In genomic region chr2:222671259-222672067, GRCh38 we compare ENCODE assay signal across 1 cellular context.
TF ChIP-seq lines count a peak whose summit lies in the region.

A gene with protein sequence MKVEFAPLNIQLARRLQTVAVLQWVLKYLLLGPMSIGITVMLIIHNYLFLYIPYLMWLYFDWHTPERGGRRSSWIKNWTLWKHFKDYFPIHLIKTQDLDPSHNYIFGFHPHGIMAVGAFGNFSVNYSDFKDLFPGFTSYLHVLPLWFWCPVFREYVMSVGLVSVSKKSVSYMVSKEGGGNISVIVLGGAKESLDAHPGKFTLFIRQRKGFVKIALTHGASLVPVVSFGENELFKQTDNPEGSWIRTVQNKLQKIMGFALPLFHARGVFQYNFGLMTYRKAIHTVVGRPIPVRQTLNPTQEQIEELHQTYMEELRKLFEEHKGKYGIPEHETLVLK (plus strand): TSS chr2:222671658. CDS start chr2:222671786, 128 bp downstream.

TF ChIP-seq in HepG2, 621 proteins besides CTCF, POLR2A, EP300 and RAD21 (continued from another document):
- TF ChIP-seq, protein P1, sequence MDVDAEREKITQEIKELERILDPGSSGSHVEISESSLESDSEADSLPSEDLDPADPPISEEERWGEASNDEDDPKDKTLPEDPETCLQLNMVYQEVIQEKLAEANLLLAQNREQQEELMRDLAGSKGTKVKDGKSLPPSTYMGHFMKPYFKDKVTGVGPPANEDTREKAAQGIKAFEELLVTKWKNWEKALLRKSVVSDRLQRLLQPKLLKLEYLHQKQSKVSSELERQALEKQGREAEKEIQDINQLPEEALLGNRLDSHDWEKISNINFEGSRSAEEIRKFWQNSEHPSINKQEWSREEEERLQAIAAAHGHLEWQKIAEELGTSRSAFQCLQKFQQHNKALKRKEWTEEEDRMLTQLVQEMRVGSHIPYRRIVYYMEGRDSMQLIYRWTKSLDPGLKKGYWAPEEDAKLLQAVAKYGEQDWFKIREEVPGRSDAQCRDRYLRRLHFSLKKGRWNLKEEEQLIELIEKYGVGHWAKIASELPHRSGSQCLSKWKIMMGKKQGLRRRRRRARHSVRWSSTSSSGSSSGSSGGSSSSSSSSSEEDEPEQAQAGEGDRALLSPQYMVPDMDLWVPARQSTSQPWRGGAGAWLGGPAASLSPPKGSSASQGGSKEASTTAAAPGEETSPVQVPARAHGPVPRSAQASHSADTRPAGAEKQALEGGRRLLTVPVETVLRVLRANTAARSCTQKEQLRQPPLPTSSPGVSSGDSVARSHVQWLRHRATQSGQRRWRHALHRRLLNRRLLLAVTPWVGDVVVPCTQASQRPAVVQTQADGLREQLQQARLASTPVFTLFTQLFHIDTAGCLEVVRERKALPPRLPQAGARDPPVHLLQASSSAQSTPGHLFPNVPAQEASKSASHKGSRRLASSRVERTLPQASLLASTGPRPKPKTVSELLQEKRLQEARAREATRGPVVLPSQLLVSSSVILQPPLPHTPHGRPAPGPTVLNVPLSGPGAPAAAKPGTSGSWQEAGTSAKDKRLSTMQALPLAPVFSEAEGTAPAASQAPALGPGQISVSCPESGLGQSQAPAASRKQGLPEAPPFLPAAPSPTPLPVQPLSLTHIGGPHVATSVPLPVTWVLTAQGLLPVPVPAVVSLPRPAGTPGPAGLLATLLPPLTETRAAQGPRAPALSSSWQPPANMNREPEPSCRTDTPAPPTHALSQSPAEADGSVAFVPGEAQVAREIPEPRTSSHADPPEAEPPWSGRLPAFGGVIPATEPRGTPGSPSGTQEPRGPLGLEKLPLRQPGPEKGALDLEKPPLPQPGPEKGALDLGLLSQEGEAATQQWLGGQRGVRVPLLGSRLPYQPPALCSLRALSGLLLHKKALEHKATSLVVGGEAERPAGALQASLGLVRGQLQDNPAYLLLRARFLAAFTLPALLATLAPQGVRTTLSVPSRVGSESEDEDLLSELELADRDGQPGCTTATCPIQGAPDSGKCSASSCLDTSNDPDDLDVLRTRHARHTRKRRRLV (CRISPR knock-in tag; IDR thresholded peaks at IDR 0.05): no peak
- TF ChIP-seq KLF13 (CRISPR knock-in tag; IDR thresholded peaks at IDR 0.05) (0 out of 2 replicates have a peak, but pooled peaks have one; percentile 94), ZNF891 (CRISPR knock-in tag; IDR thresholded peaks at IDR 0.05) (0 out of 2 replicates have a peak, but pooled peaks have one; percentile 40)
